ENCODE assay signal across 1 cellular context in the genomic region with DNA sequence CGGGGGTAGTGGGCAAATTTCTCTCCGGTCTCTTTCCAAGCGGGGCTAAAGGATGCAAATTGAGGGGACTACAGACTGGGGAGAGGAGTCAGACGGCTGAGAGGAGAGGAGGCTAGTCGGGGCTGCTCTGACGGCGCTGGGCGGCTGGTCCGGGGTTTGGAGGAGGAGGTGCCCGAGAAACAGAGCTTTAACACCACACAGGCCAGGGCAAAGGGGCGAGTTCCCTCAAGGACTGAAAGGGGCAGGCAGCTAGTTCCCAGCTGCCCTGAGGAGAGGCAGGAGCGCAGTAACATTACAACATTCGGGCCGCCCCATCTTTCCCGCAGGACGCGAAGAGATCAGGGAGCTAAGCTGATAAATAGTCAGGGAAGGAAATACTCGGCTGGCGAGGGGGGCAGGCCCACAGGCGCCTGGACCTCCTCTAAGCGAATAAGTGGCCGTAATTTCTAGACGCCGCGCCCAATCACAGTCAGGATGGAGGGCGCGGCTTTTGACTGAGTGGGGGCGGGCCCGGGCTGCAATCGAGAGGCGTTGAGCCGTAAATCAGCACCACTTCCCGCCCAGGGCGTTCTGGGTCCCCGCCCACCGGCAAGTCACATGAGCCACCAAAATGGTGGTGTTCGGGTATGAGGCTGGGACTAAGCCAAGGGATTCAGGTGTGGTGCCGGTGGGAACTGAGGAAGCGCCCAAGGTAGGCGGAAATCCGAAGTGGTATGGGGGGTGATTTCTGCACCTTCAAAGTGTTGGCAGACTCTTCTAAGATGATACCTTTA.
TF ChIP-seq lines count a peak whose summit lies in the region.

Gene TMEM126B, plus strand, starts transcription at position 596 of the 773 bp plus-strand sequence. Its CDS starts 15 bp downstream, at position 611.

TF ChIP-seq in HEK293, 187 proteins besides CTCF, POLR2A, EP300 and RAD21 (continued from another document and continues in another):
- TF ChIP-seq ZNF19 (tag by site-specific recombination; IDR thresholded peaks at IDR 0.05; ENCODE audit: low read depth) (no peak), MZF1 (tag by site-specific recombination; IDR thresholded peaks at IDR 0.05; ENCODE audit: borderline replicate concordance) (0 out of 2 replicates have a peak, but pooled peaks have one; percentile 22), SCRT2 (tag by site-specific recombination; IDR thresholded peaks at IDR 0.05) (no peak), ZNF10 (tag by site-specific recombination; IDR thresholded peaks at IDR 0.05) (no peak), ZNF48 (tag by site-specific recombination; IDR thresholded peaks at IDR 0.05) (no peak), SALL2 (tag by site-specific recombination; IDR thresholded peaks at IDR 0.05; ENCODE audit: borderline replicate concordance) (no peak), ZNF426 (tag by site-specific recombination; IDR thresholded peaks at IDR 0.05) (no peak), ZNF114 (tag by site-specific recombination; IDR thresholded peaks at IDR 0.05) (no peak), ZBTB8A (tag by site-specific recombination; IDR thresholded peaks at IDR 0.05) (peak; percentile 41; the same call in 1 of the 2 replicates), ZNF2 (tag by site-specific recombination; IDR thresholded peaks at IDR 0.05) (no peak), ZNF514 (tag by site-specific recombination; IDR thresholded peaks at IDR 0.05) (no peak), WT1 (tag by site-specific recombination; IDR thresholded peaks at IDR 0.05) (no peak), ZNF121 (tag by site-specific recombination; IDR thresholded peaks at IDR 0.05) (no peak), ZSCAN4 (tag by site-specific recombination; IDR thresholded peaks at IDR 0.05) (no peak), ZNF354C (tag by site-specific recombination; IDR thresholded peaks at IDR 0.05; ENCODE audit: borderline replicate concordance, low read depth) (no peak), ZNF175 (tag by site-specific recombination; IDR thresholded peaks at IDR 0.05) (no peak), IKZF3 (tag by site-specific recombination; IDR thresholded peaks at IDR 0.05) (peak; percentile 54; the same call in 1 of the 2 replicates), ZNF664 (tag by site-specific recombination; IDR thresholded peaks at IDR 0.05) (no peak), ZNF266 (tag by site-specific recombination; IDR thresholded peaks at IDR 0.05; ENCODE audit: low read depth) (no peak), ZBTB11 (tag by site-specific recombination; conservative IDR thresholded peaks at IDR 0.05; ENCODE audit: low read depth) (no peak), ZNF302 (tag by site-specific recombination; IDR thresholded peaks at IDR 0.05; ENCODE audit: low read depth) (no peak), SETDB1 (IDR thresholded peaks at IDR 0.05; ENCODE audit: insufficient read length, low read length) (no peak), ZNF513 (tag by site-specific recombination; IDR thresholded peaks at IDR 0.05) (no peak), ZSCAN30 (tag by site-specific recombination; IDR thresholded peaks at IDR 0.05) (no peak), ZNF530 (tag by site-specific recombination; IDR thresholded peaks at IDR 0.05; ENCODE audit: low read depth) (no peak), ZEB2 (tag by site-specific recombination; IDR thresholded peaks at IDR 0.05) (peak; percentile 47; the same call in 1 of the 2 replicates), ZNF558 (tag by site-specific recombination; IDR thresholded peaks at IDR 0.05) (no peak), ZNF146 (tag by site-specific recombination; IDR thresholded peaks at IDR 0.05) (no peak), INSM2 (tag by site-specific recombination; IDR thresholded peaks at IDR 0.05) (no peak), ZFP41 (tag by site-specific recombination; IDR thresholded peaks at IDR 0.05; ENCODE audit: borderline replicate concordance) (no peak), ZNF169 (tag by site-specific recombination; IDR thresholded peaks at IDR 0.05) (no peak), ZNF221 (tag by site-specific recombination; IDR thresholded peaks at IDR 0.05; ENCODE audit: borderline replicate concordance) (no peak), ZFHX2 (tag by site-specific recombination; conservative IDR thresholded peaks at IDR 0.05) (peak; percentile 39), ZNF596 (tag by site-specific recombination; IDR thresholded peaks at IDR 0.05) (no peak), ZFP37 (tag by site-specific recombination; IDR thresholded peaks at IDR 0.05) (no peak; the same call in 1 of the 2 replicates), MEIS1 (CRISPR knock-in tag; IDR thresholded peaks at IDR 0.05; ENCODE audit: borderline replicate concordance) (no peak), ZNF16 (tag by site-specific recombination; IDR thresholded peaks at IDR 0.05; ENCODE audit: low read depth) (no peak), BCL11A (tag by site-specific recombination; IDR thresholded peaks at IDR 0.05; ENCODE audit: low read depth) (no peak), ZSCAN5A (tag by site-specific recombination; IDR thresholded peaks at IDR 0.05) (no peak), HOXA7 (CRISPR knock-in tag; IDR thresholded peaks at IDR 0.05; ENCODE audit: borderline replicate concordance) (no peak), ZNF433 (tag by site-specific recombination; IDR thresholded peaks at IDR 0.05; ENCODE audit: low read depth) (no peak), ZBTB48 (tag by site-specific recombination; IDR thresholded peaks at IDR 0.05) (0 out of 2 replicates have a peak, but pooled peaks have one; percentile 16), ZNF660 (tag by site-specific recombination; IDR thresholded peaks at IDR 0.05) (peak; percentile 100), BCL11B (tag by site-specific recombination; IDR thresholded peaks at IDR 0.05; ENCODE audit: low read depth) (no peak), SP3 (tag by site-specific recombination; IDR thresholded peaks at IDR 0.05) (peak; percentile 91), ZNF792 (tag by site-specific recombination; IDR thresholded peaks at IDR 0.05) (no peak), ZNF600 (tag by site-specific recombination; IDR thresholded peaks at IDR 0.05) (peak; percentile 38; the same call in 1 of the 2 replicates), ZNF404 (tag by site-specific recombination; IDR thresholded peaks at IDR 0.05) (no peak), ZNF629 (tag by site-specific recombination; IDR thresholded peaks at IDR 0.05) (peak; percentile 13; the same call in 1 of the 2 replicates), ZNF701 (tag by site-specific recombination; IDR thresholded peaks at IDR 0.05) (no peak), ZNF544 (tag by site-specific recombination; IDR thresholded peaks at IDR 0.05) (no peak), ZBTB21 (tag by site-specific recombination; IDR thresholded peaks at IDR 0.05) (no peak), ZNF398 (tag by site-specific recombination; IDR thresholded peaks at IDR 0.05) (no peak)
- TF ChIP-seq, protein P1, sequence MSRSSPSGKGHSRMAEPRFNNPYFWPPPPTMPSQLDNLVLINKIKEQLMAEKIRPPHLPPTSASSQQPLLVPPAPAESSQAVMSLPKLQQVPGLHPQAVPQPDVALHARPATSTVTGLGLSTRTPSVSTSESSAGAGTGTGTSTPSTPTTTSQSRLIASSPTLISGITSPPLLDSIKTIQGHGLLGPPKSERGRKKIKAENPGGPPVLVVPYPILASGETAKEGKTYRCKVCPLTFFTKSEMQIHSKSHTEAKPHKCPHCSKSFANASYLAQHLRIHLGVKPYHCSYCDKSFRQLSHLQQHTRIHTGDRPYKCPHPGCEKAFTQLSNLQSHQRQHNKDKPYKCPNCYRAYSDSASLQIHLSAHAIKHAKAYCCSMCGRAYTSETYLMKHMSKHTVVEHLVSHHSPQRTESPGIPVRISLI (tag by site-specific recombination; IDR thresholded peaks at IDR 0.05), result no peak
- TF ChIP-seq, protein P2, sequence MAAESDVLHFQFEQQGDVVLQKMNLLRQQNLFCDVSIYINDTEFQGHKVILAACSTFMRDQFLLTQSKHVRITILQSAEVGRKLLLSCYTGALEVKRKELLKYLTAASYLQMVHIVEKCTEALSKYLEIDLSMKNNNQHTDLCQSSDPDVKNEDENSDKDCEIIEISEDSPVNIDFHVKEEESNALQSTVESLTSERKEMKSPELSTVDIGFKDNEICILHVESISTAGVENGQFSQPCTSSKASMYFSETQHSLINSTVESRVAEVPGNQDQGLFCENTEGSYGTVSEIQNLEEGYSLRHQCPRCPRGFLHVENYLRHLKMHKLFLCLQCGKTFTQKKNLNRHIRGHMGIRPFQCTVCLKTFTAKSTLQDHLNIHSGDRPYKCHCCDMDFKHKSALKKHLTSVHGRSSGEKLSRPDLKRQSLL (tag by site-specific recombination; IDR thresholded peaks at IDR 0.05), result no peak
